17 cellular contexts compared by ENCODE assay signal in genomic region chr12:72511906-72512305, GRCh38.
A peak's percentile ranks its signal among the peaks of the same experiment; 100 is the strongest.
DNase-seq lines count a peak whose midpoint lies in the region; ATAC-seq and TF ChIP-seq lines count a peak whose summit lies in the region.
"Had no signal": no experiment of that assay in that cellular context is flagged by ENCODE, and none has a peak within 500 bp of the region (broad histone marks: within the 10 kb centered on the region; RNA-seq: fewer than 3 reads in every experiment).

No MANE protein-coding gene starts in this region.

- ATAC-seq in GM19397 (IDR thresholded peaks at IDR 0.05; ENCODE audit: unreplicated experiment), result no peak
- ATAC-seq in natural killer cell treated with Interleukin-12 subunit alpha and Interleukin-12 subunit beta and Interleukin-15 and Interleukin-18, amount 100 ng/mL, for 72 hours, result no peak
- ATAC-seq: activated T-cell treated with anti-CD3 and anti-CD28 coated beads, Interleukin-2, amount 50 U/mL, for 72 hours; mucosa of descending colon had no signal

- DNase-seq in ACHN (peak; percentile 87), HFFc6 (peak; percentile 17), epithelial cell of proximal tubule (ENCODE audit: low read depth) (peak; percentile 69), myocyte (ENCODE audit: low read depth) (peak; percentile 1), DMS153 treated with DMSO at 0.1 percent for 48 hours (lab: John Stamatoyannopoulos, UW; ENCODE audit: unreplicated experiment) (no peak)
- DNase-seq in natural killer cell treated with Interleukin-12 subunit alpha and Interleukin-12 subunit beta and Interleukin-15 and Interleukin-18, amount 100 ng/mL, for 72 hours (ENCODE audit: low spot score), result no peak
- DNase-seq in stimulated activated CD4-positive, alpha-beta T cell treated with anti-CD3 and anti-CD28 coated beads, Interleukin-2, amount 100 ng/mL, for 48 hours, result no peak
- DNase-seq: activated CD4-positive, alpha-beta T cell treated with anti-CD3 and anti-CD28 coated beads for 4 hours; activated T-cell treated with anti-CD3 and anti-CD28 coated beads, Interleukin-2, amount 50 U/mL, for 72 hours; aorta; DND-41; mucosa of descending colon; PC-9; spleen; T-helper 2 cell; upper lobe of left lung had no signal

- peak overlapping the region; percentile 38 for H3K4me3 ChIP-seq in epithelial cell of proximal tubule (ENCODE audit: low read depth, low read length)
- H3K4me3 ChIP-seq: mucosa of descending colon, PC-9, spleen, upper lobe of left lung had no signal

- H3K36me3 Mint-ChIP-seq in HFFc6 (ENCODE audit: low read depth), result peaks cover 23% of the 10 kb centered on the region
- peaks cover 4% of the 10 kb centered on the region for H3K36me3 Mint-ChIP-seq in natural killer cell treated with Interleukin-12 subunit alpha and Interleukin-12 subunit beta and Interleukin-15 and Interleukin-18, amount 100 ng/mL, for 72 hours

- H3K4me3 Mint-ChIP-seq in HFFc6, result peak overlapping the region; percentile 83; the same call in 1 of the 2 replicates
- H3K4me3 Mint-ChIP-seq in natural killer cell treated with Interleukin-12 subunit alpha and Interleukin-12 subunit beta and Interleukin-15 and Interleukin-18, amount 100 ng/mL, for 72 hours, result no peak overlapping the region
- H3K4me3 Mint-ChIP-seq: activated T-cell treated with anti-CD3 and anti-CD28 coated beads, Interleukin-2, amount 50 U/mL, for 72 hours had no signal

- in situ Hi-C loops in ACHN (cut with HindIII; ENCODE audit: low pct_ligation_motif_present, low pct_unique_long_range_greater_than_20kb, low sequenced_read_pairs), result no loop called here

- no peaks in the 10 kb centered on the region for H3K9me3 Mint-ChIP-seq in HFFc6
- peaks cover 22% of the 10 kb centered on the region for H3K9me3 Mint-ChIP-seq in natural killer cell treated with Interleukin-12 subunit alpha and Interleukin-12 subunit beta and Interleukin-15 and Interleukin-18, amount 100 ng/mL, for 72 hours

- peaks cover 11% of the 10 kb centered on the region for H3K4me1 Mint-ChIP-seq in HFFc6 (ENCODE audit: low read depth)
- no peaks in the 10 kb centered on the region for H3K4me1 Mint-ChIP-seq in natural killer cell treated with Interleukin-12 subunit alpha and Interleukin-12 subunit beta and Interleukin-15 and Interleukin-18, amount 100 ng/mL, for 72 hours (ENCODE audit: low read depth in 2 of 2)

- peak overlapping the region; percentile 48; the same call in 1 of the 2 replicates for H3K27ac Mint-ChIP-seq in HFFc6
- H3K27ac Mint-ChIP-seq in natural killer cell treated with Interleukin-12 subunit alpha and Interleukin-12 subunit beta and Interleukin-15 and Interleukin-18, amount 100 ng/mL, for 72 hours, result no peak overlapping the region
- H3K27ac Mint-ChIP-seq: activated T-cell treated with anti-CD3 and anti-CD28 coated beads, Interleukin-2, amount 50 U/mL, for 72 hours had no signal

- TF ChIP-seq CTCF in HFFc6 (IDR thresholded peaks at IDR 0.05), result no peak
- TF ChIP-seq CTCF in epithelial cell of proximal tubule (conservative IDR thresholded peaks at IDR 0.05; ENCODE audit: low read depth, low read length), result no peak

- H3K27me3 Mint-ChIP-seq in HFFc6 (ENCODE audit: insufficient read depth), result no peaks in the 10 kb centered on the region
- no peaks in the 10 kb centered on the region for H3K27me3 Mint-ChIP-seq in natural killer cell treated with Interleukin-12 subunit alpha and Interleukin-12 subunit beta and Interleukin-15 and Interleukin-18, amount 100 ng/mL, for 72 hours

Comparison
In these comparisons a context has a peak if more than half of its experiments do, and no peak if none do; other contexts are left out.
1. DNase-seq: peak in ACHN (single experiment), HFFc6 (single experiment), epithelial cell of proximal tubule (single experiment) and myocyte (single experiment); none in DMS153 treated with DMSO at 0.1 percent for 48 hours (single experiment), natural killer cell treated with Interleukin-12 subunit alpha and Interleukin-12 subunit beta and Interleukin-15 and Interleukin-18, amount 100 ng/mL, for 72 hours (single experiment) and stimulated activated CD4-positive, alpha-beta T cell treated with anti-CD3 and anti-CD28 coated beads, Interleukin-2, amount 100 ng/mL, for 48 hours (0 of 2).